ENCODE assay signal across 11 cellular contexts in genomic region chr18:7084080-7084765, GRCh38. TPM values are rescaled to one million over a fixed set of nuclear protein-coding genes. Genes with fewer than 3 reads are reported as not detected.
DNase-seq lines count a peak whose midpoint lies in the region; ATAC-seq, FAIRE-seq and TF ChIP-seq lines count a peak whose summit lies in the region.
"Had no signal": no experiment of that assay in that cellular context is flagged by ENCODE, and none has a peak within 500 bp of the region (broad histone marks: within the 10 kb centered on the region; RNA-seq: fewer than 3 reads in every experiment).

No MANE protein-coding gene starts in this region.

- intact Hi-C loops in upper lobe of right lung (cut with DNase I): no loop called here

- H3K4me3 ChIP-seq in RWPE2 (ENCODE audit: severe bottlenecking) (no peak overlapping the region), skeletal muscle satellite cell (ENCODE audit: low read length) (no peak overlapping the region), upper lobe of right lung (no peak overlapping the region)
- H3K4me3 ChIP-seq: lower lobe of right lung had no signal

- H3K27me3 ChIP-seq in RWPE2 (ENCODE audit: insufficient read depth, poor library complexity, severe bottlenecking) (no peaks in the 10 kb centered on the region), skeletal muscle satellite cell (ENCODE audit: control insufficient read depth, insufficient read depth, low read length) (no peaks in the 10 kb centered on the region), upper lobe of right lung (no peaks in the 10 kb centered on the region)

- H3K27ac ChIP-seq in RWPE2 (ENCODE audit: poor library complexity, severe bottlenecking) (peak overlapping the region; percentile 83), upper lobe of right lung (no peak overlapping the region)
- H3K27ac ChIP-seq: lower lobe of right lung had no signal

- TF ChIP-seq CTCF in RWPE2 (IDR thresholded peaks at IDR 0.05; ENCODE audit: poor library complexity, severe bottlenecking) (no peak), upper lobe of right lung (IDR thresholded peaks at IDR 0.05) (no peak)

- FAIRE-seq in frontal cortex (lab: Jason Lieb, UNC): no peak

- peak overlapping the region; percentile 54 for H3K9ac ChIP-seq in skeletal muscle satellite cell (ENCODE audit: low read depth, low read length)

- H3K4me2 ChIP-seq in skeletal muscle satellite cell (ENCODE audit: low read length): peak overlapping the region; percentile 62

- H3K36me3 ChIP-seq in RWPE2 (ENCODE audit: low read depth): no peaks in the 10 kb centered on the region
- H3K36me3 ChIP-seq in skeletal muscle satellite cell (ENCODE audit: insufficient read depth, low read length): no peaks in the 10 kb centered on the region
- H3K36me3 ChIP-seq in upper lobe of right lung: no peaks in the 10 kb centered on the region
- H3K36me3 ChIP-seq: lower lobe of right lung had no signal

- no peaks in the 10 kb centered on the region for H3K9me3 ChIP-seq in RWPE2 (ENCODE audit: severe bottlenecking)
- H3K9me3 ChIP-seq in skeletal muscle satellite cell (replicated peaks; ENCODE audit: low read length): no peaks in the 10 kb centered on the region
- H3K9me3 ChIP-seq in upper lobe of right lung: no peaks in the 10 kb centered on the region
- H3K9me3 ChIP-seq: lower lobe of right lung had no signal

- peaks cover 11% of the 10 kb centered on the region for H3K4me1 ChIP-seq in RWPE2 (ENCODE audit: insufficient read depth, poor library complexity, severe bottlenecking)
- peaks cover 20% of the 10 kb centered on the region for H3K4me1 ChIP-seq in skeletal muscle satellite cell (ENCODE audit: control insufficient read depth, insufficient read depth, low read length)
- no peaks in the 10 kb centered on the region for H3K4me1 ChIP-seq in upper lobe of right lung
- H3K4me1 ChIP-seq: lower lobe of right lung had no signal

- DNase-seq in GM04504 (ENCODE audit: low read depth): peak; percentile 4
- DNase-seq in RWPE2 (ENCODE audit: low spot score): no peak
- peak; percentile 31 for DNase-seq in fibroblast of the conjunctiva (ENCODE audit: low read depth)
- DNase-seq in upper lobe of right lung: no peak
- DNase-seq in cortex of kidney (lab: John Stamatoyannopoulos, UW): no peak
- DNase-seq in frontal cortex (ENCODE audit: low spot score in 2 of 2): no peak
- DNase-seq: DMS 273 treated with DMSO at 0.1 percent for 48 hours; effector CD8-positive, alpha-beta T cell; lower lobe of right lung had no signal

- peak; percentile 82 for ATAC-seq in RWPE2 (ENCODE audit: low read depth)
- ATAC-seq in upper lobe of right lung: no peak
- no peak for ATAC-seq in GM21367 (IDR thresholded peaks at IDR 0.05; ENCODE audit: unreplicated experiment)
- ATAC-seq: lower lobe of right lung had no signal

RNA-seq across cellular contexts. Expression of gene LAMA1, which starts 33.4 kb away (rescaled TPM):
- 22.9 and 43.6 TPM in 2 replicates for total RNA-seq in skeletal muscle satellite cell (2012; rRNA removed)
- total RNA-seq in upper lobe of right lung: 1.4 TPM
- total RNA-seq in frontal cortex: 12.2 TPM

Comparison
In these comparisons a context has a peak if more than half of its experiments do, and no peak if none do; other contexts are left out.
1. DNase-seq: peak in GM04504 (single experiment) and fibroblast of the conjunctiva (single experiment); none in RWPE2 (single experiment), upper lobe of right lung (single experiment), cortex of kidney (single experiment) and frontal cortex (0 of 2).